Comparison of ENCODE assay signal across 8 cellular contexts in genomic region chr4:1348014-1348513, GRCh38. TPM values are rescaled to one million over a fixed set of nuclear protein-coding genes. Genes with fewer than 3 reads are reported as not detected.
DNase-seq lines count a peak whose midpoint lies in the region; ATAC-seq and TF ChIP-seq lines count a peak whose summit lies in the region.

No MANE protein-coding gene starts in this region.

- H3K9me3 Mint-ChIP-seq in dendritic cell treated with granulocyte-macrophage colony-stimulating factor and Interleukin-4, amounts not matched to agents 40 ng/mL and 50 ng/mL, for 4 days = no peaks in the 10 kb centered on the region
- H3K9me3 Mint-ChIP-seq in naive thymus-derived CD4-positive, alpha-beta T cell = peaks cover 0 to 2% (median 0%) of the 10 kb centered on the region in 11 donors

- peaks cover 45% of the 10 kb centered on the region for H3K36me3 Mint-ChIP-seq in dendritic cell treated with granulocyte-macrophage colony-stimulating factor and Interleukin-4, amounts not matched to agents 40 ng/mL and 50 ng/mL, for 4 days (ENCODE audit: low read depth)
- H3K36me3 Mint-ChIP-seq in naive thymus-derived CD4-positive, alpha-beta T cell = peaks cover 0 to 16% (median 0%) of the 10 kb centered on the region in 5 donors

- TF ChIP-seq CTCF in AG04450 (IDR thresholded peaks at IDR 0.05; ENCODE audit: low read depth, low read length) (no peak), Loucy (conservative IDR thresholded peaks at IDR 0.05; ENCODE audit: low read length) (no peak), GM13977 (IDR thresholded peaks at IDR 0.05; ENCODE audit: extremely low read depth, insufficient read depth, missing control alignments) (no peak)

- no peak overlapping the region for H2AFZ ChIP-seq in Loucy (ENCODE audit: low read length)

- peaks cover 4% of the 10 kb centered on the region for H4K20me1 ChIP-seq in Loucy (ENCODE audit: insufficient read depth, low read length, poor library complexity, severe bottlenecking)

- intact Hi-C loops in dendritic cell treated with granulocyte-macrophage colony-stimulating factor and Interleukin-4, amounts not matched to agents 40 ng/mL and 50 ng/mL, for 4 days (cut with micrococcal nuclease) = loop anchor here (10.0 kb wide), 1 partner anchor 377 kb away; the partner anchor contains the start of genes TACC3 and TMEM129
- intact Hi-C loops in naive thymus-derived CD4-positive, alpha-beta T cell (cut with micrococcal nuclease) = loop anchor here (5.0 to 10.0 kb wide), 7 partner anchors 81 to 1614 kb away; partner anchors contain the start of genes ATP5ME (in 1 of the 2), GRK4 (in 1 of the 2), LETM1 (in 1 of the 2) and MYL5 (in 1 of the 2)

- no peaks in the 10 kb centered on the region for H3F3A ChIP-seq in Loucy (ENCODE audit: low read depth)

- peaks cover 5% of the 10 kb centered on the region for H3K9me3 ChIP-seq in AG04450 (ENCODE audit: control insufficient read depth, insufficient read depth, low read length)
- H3K9me3 ChIP-seq in Loucy (ENCODE audit: insufficient read depth, low read depth, low read length) = no peaks in the 10 kb centered on the region
- H3K9me3 ChIP-seq in naive thymus-derived CD4-positive, alpha-beta T cell (ENCODE audit: control insufficient read depth in 2 of 3, low read length in 3 of 3) = no peaks in the 10 kb centered on the region

- H3K4me1 Mint-ChIP-seq in dendritic cell treated with granulocyte-macrophage colony-stimulating factor and Interleukin-4, amounts not matched to agents 40 ng/mL and 50 ng/mL, for 4 days (ENCODE audit: low read depth) = peaks cover 49% of the 10 kb centered on the region
- H3K4me1 Mint-ChIP-seq in naive thymus-derived CD4-positive, alpha-beta T cell = peaks cover 35 to 55% (median 45%) of the 10 kb centered on the region in 7 donors

- peak overlapping the region; percentile 92 for H3K4me2 ChIP-seq in Loucy (ENCODE audit: low read depth, low read length, poor library complexity, severe bottlenecking)

- H3K27me3 ChIP-seq in AG04450 (ENCODE audit: control insufficient read depth, insufficient read depth, low read length) = no peaks in the 10 kb centered on the region
- no peaks in the 10 kb centered on the region for H3K27me3 ChIP-seq in Loucy (ENCODE audit: insufficient read depth, low read length, poor library complexity, severe bottlenecking)
- H3K27me3 ChIP-seq in naive thymus-derived CD4-positive, alpha-beta T cell (ENCODE audit: control insufficient read depth in 2 of 2, insufficient read depth in 2 of 2, low read length in 2 of 2) = no peaks in the 10 kb centered on the region

- no peak for ATAC-seq in naive thymus-derived CD4-positive, alpha-beta T cell

- H3K4me3 Mint-ChIP-seq in dendritic cell treated with granulocyte-macrophage colony-stimulating factor and Interleukin-4, amounts not matched to agents 40 ng/mL and 50 ng/mL, for 4 days = peak overlapping the region; percentile 79
- H3K4me3 Mint-ChIP-seq in naive thymus-derived CD4-positive, alpha-beta T cell = peak overlapping the region; percentile 81 to 95 (median 88)

- peak overlapping the region; percentile 91 for H3K27ac Mint-ChIP-seq in dendritic cell treated with granulocyte-macrophage colony-stimulating factor and Interleukin-4, amounts not matched to agents 40 ng/mL and 50 ng/mL, for 4 days
- peak overlapping the region; percentile 74 to 95 (median 94) for H3K27ac Mint-ChIP-seq in naive thymus-derived CD4-positive, alpha-beta T cell

- H3K27ac ChIP-seq in AG04450 (ENCODE audit: low read depth, low read length) = peak overlapping the region; percentile 93
- H3K27ac ChIP-seq in naive thymus-derived CD4-positive, alpha-beta T cell (ENCODE audit: low read depth, low read length) = peak overlapping the region; percentile 91

- CTCF ChIA-PET in AG04450 (lab: Charles Lee) = interaction anchor here (0.9 to 3.6 kb wide), 3 partner anchors 8 to 217 kb away, joined by 4 to 22 read pairs (median 8); no protein-coding TSS in a partner anchor
- CTCF ChIA-PET in naive thymus-derived CD4-positive, alpha-beta T cell (lab: Charles Lee) = interaction anchor here (0.9 to 3.9 kb wide), 4 partner anchors 98 to 257 kb away, joined by 3 to 12 read pairs (median 8); no protein-coding TSS in a partner anchor

- peaks cover 29% of the 10 kb centered on the region for H3K4me1 ChIP-seq in Loucy (ENCODE audit: insufficient read depth, low read length, poor library complexity, severe bottlenecking)
- H3K4me1 ChIP-seq in naive thymus-derived CD4-positive, alpha-beta T cell (ENCODE audit: control insufficient read depth in 2 of 2, insufficient read depth in 2 of 2, low read length in 2 of 2) = peaks cover 14 to 24% of the 10 kb centered on the region in 2 donors

- no peak for DNase-seq in AG04450 (ENCODE audit: low read depth, low spot score)
- no peak for DNase-seq in naive thymus-derived CD4-positive, alpha-beta T cell
- DNase-seq in NCI-H2227 treated with DMSO at 0.1 percent for 48 hours (lab: John Stamatoyannopoulos, UW) = no peak
- no peak for DNase-seq in cortex of kidney (lab: John Stamatoyannopoulos, UW)
- no peak for DNase-seq in GM13977 (ENCODE audit: low spot score)
- DNase-seq in NCI-H187 treated with DMSO at 0.1 percent for 48 hours (lab: John Stamatoyannopoulos, UW) = no peak

- peak overlapping the region; percentile 77 for H3K9ac ChIP-seq in Loucy (ENCODE audit: low read depth, low read length, poor library complexity, severe bottlenecking)

- H3K4me3 ChIP-seq in AG04450 (ENCODE audit: low read depth, low read length) = peak overlapping the region; percentile 67
- H3K4me3 ChIP-seq in Loucy (ENCODE audit: low read length, poor library complexity, severe bottlenecking) = peak overlapping the region; percentile 73
- peak overlapping the region; percentile 87 for H3K4me3 ChIP-seq in naive thymus-derived CD4-positive, alpha-beta T cell (ENCODE audit: low read length)

- peaks cover 25% of the 10 kb centered on the region for H3K79me2 ChIP-seq in Loucy (ENCODE audit: insufficient read depth, low read length)

- H3K36me3 ChIP-seq in Loucy (ENCODE audit: insufficient read depth, low read length) = no peaks in the 10 kb centered on the region
- H3K36me3 ChIP-seq in naive thymus-derived CD4-positive, alpha-beta T cell (ENCODE audit: control insufficient read depth in 2 of 3, insufficient read depth in 3 of 3, low read length in 3 of 3) = peaks cover 0 to 9% (median 0%) of the 10 kb centered on the region in 3 experiments

- POLR2A ChIA-PET in AG04450 (lab: Yijun Ruan, JAX) = interaction anchor here (2.0 to 2.7 kb wide), 2 partner anchors 8 to 99 kb away, joined by 5 to 33 read pairs; partner anchors contain the start of gene CTBP1
- POLR2A ChIA-PET in naive thymus-derived CD4-positive, alpha-beta T cell (lab: Charles Lee) = interaction anchor here (1.3 to 4.1 kb wide), 8 partner anchors 19 to 376 kb away, joined by 3 to 102 read pairs (median 9); partner anchors contain the start of genes CTBP1 and MAEA

- in situ Hi-C loops in GM13977 (cut with MboI; ENCODE audit: low pct_unique_long_range_greater_than_20kb, low sequenced_read_pairs, unreplicated experiment) = no loop called here

- no peaks in the 10 kb centered on the region for H3K9me2 ChIP-seq in Loucy (replicated peaks; ENCODE audit: low read depth, low read length)

- H3K27me3 Mint-ChIP-seq in dendritic cell treated with granulocyte-macrophage colony-stimulating factor and Interleukin-4, amounts not matched to agents 40 ng/mL and 50 ng/mL, for 4 days = no peaks in the 10 kb centered on the region
- H3K27me3 Mint-ChIP-seq in naive thymus-derived CD4-positive, alpha-beta T cell = no peaks in the 10 kb centered on the region

RNA-seq across cellular contexts. Expression of gene UVSSA, which starts 1.1 kb away (rescaled TPM):
- 4.9 and 5.2 TPM in 2 replicates for polyA plus RNA-seq in AG04450 (2011; rRNA removed)
- 4.0 and 4.6 TPM in 2 replicates for polyA minus RNA-seq in AG04450 (2011; rRNA and poly(A)+ RNA removed)
- total RNA-seq in naive thymus-derived CD4-positive, alpha-beta T cell = 10 to 100 TPM; 29.5 to 44.1 (median 39.7) TPM
- polyA plus RNA-seq in naive thymus-derived CD4-positive, alpha-beta T cell = 1 to 10 TPM; 3.2 to 9.1 TPM

RNA-seq across cellular contexts. Expression of gene NKX1-1, which starts 58.2 kb away (rescaled TPM):
- polyA plus RNA-seq in AG04450 (2011; rRNA removed) = not detected in 2 replicates
- polyA minus RNA-seq in AG04450 (2011; rRNA and poly(A)+ RNA removed) = not detected in 2 replicates
- not detected for total RNA-seq in naive thymus-derived CD4-positive, alpha-beta T cell
- polyA plus RNA-seq in naive thymus-derived CD4-positive, alpha-beta T cell = not detected

RNA-seq across cellular contexts. Expression of gene MAEA, which starts 58.4 kb away (rescaled TPM):
- 73.3 and 77.6 TPM in 2 replicates for polyA plus RNA-seq in AG04450 (2011; rRNA removed)
- polyA minus RNA-seq in AG04450 (2011; rRNA and poly(A)+ RNA removed) = 41.7 and 58.2 TPM in 2 replicates
- 10 to 100 TPM; 56.2 to 92.2 (median 79.4) TPM for total RNA-seq in naive thymus-derived CD4-positive, alpha-beta T cell
- polyA plus RNA-seq in naive thymus-derived CD4-positive, alpha-beta T cell = 10 to 100 TPM; 45.3 to 88.5 TPM
